24 cellular contexts compared by ENCODE assay signal in the genomic region with DNA sequence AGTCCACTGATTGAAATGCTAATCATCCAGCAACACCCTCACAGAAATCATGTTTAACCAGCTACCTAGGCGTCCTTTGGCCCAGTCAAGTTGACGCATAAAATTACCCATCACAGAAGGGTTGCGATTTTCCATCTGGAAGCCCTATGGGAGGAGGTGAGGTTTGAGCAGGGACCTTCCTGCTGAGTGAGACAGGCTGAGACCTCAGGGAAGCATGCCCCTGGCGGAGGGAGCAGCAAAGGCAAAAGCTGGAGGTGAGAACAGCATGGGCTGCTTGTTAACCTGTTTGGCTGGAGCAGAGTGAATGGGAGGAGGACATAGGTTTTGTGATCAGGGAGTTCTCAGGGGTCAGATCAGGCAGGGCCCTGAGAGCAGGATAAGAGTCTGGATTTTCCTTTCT. TPM values are rescaled to one million over a fixed set of nuclear protein-coding genes. Genes with fewer than 3 reads are reported as not detected.
A peak's percentile ranks its signal among the peaks of the same experiment; 100 is the strongest.
DNase-seq lines count a peak whose midpoint lies in the region; ATAC-seq and TF ChIP-seq lines count a peak whose summit lies in the region.
"Had no signal": no experiment of that assay in that cellular context is flagged by ENCODE, and none has a peak within 500 bp of the region (broad histone marks: within the 10 kb centered on the region; RNA-seq: fewer than 3 reads in every experiment).

No MANE protein-coding gene starts in this region.

- no peak overlapping the region for H3K4ac ChIP-seq in H9 (ENCODE audit: low read depth, low read length)

- H4K8ac ChIP-seq in H9 (replicated peaks; ENCODE audit: insufficient read length, low read depth, low read length): no peak overlapping the region

- H3K4me2 ChIP-seq in H9 (ENCODE audit: insufficient read depth, insufficient read length, low read length): no peak overlapping the region

- ATAC-seq in HG03521 (IDR thresholded peaks at IDR 0.05; ENCODE audit: unreplicated experiment) (no peak), HG03108 (IDR thresholded peaks at IDR 0.05; ENCODE audit: unreplicated experiment) (no peak)
- ATAC-seq: HCT116 had no signal

- H4K91ac ChIP-seq in H9 (ENCODE audit: insufficient read length, low read depth, low read length): no peak overlapping the region

- H3K56ac ChIP-seq in H9 (ENCODE audit: insufficient read length, low read depth, low read length): no peak overlapping the region

- no peak overlapping the region for H3K18ac ChIP-seq in H9 (ENCODE audit: insufficient read length, low read depth, low read length)

- H3K79me1 ChIP-seq in H9 (ENCODE audit: insufficient read depth, low read depth, low read length, poor library complexity, severe bottlenecking): no peaks in the 10 kb centered on the region

- H3K9me3 Mint-ChIP-seq in H9: no peaks in the 10 kb centered on the region; a peak in 1 of 5 replicates
- H3K9me3 Mint-ChIP-seq in chondrocyte (ENCODE audit: low read depth): no peaks in the 10 kb centered on the region
- H3K9me3 Mint-ChIP-seq: CD4-positive, alpha-beta memory T cell; T-helper 1 cell treated with Interleukin-12 subunit alpha and Interleukin-12 subunit beta and Interleukin-4 antibody, amounts not matched to agents 30 μg/mL and 1 μg/mL, for 36 hours had no signal

- peaks cover 6 to 8% of the 10 kb centered on the region in 2 experiments for H3K4me1 Mint-ChIP-seq in H9
- no peaks in the 10 kb centered on the region for H3K4me1 Mint-ChIP-seq in chondrocyte (ENCODE audit: low read depth)
- H3K4me1 Mint-ChIP-seq: CD4-positive, alpha-beta memory T cell had no signal

- no peak overlapping the region for H2BK20ac ChIP-seq in H9 (ENCODE audit: low read depth, low read length, poor library complexity, severe bottlenecking)

- H3K4me3 Mint-ChIP-seq in H9 (no peak overlapping the region), chondrocyte (ENCODE audit: unreplicated experiment) (no peak overlapping the region)
- H3K4me3 Mint-ChIP-seq: CD4-positive, alpha-beta memory T cell; T-helper 1 cell treated with Interleukin-12 subunit alpha and Interleukin-12 subunit beta and Interleukin-4 antibody, amounts not matched to agents 30 μg/mL and 1 μg/mL, for 36 hours had no signal

- H3K79me2 ChIP-seq in H9 (ENCODE audit: insufficient read depth, low read length): no peaks in the 10 kb centered on the region

- H3K23ac ChIP-seq in H9 (ENCODE audit: insufficient read length, low read depth, low read length): no peak overlapping the region

- H2BK12ac ChIP-seq in H9 (ENCODE audit: insufficient read length, low read depth, low read length): no peak overlapping the region

- no peaks in the 10 kb centered on the region for H3K4me1 ChIP-seq in H9 (ENCODE audit: insufficient read depth, low read length)

- H2AFZ ChIP-seq in H9 (ENCODE audit: low read length): no peak overlapping the region

- H4K20me1 ChIP-seq in H9 (ENCODE audit: control insufficient read depth, insufficient read depth, insufficient read length): no peaks in the 10 kb centered on the region

- H3K9me3 ChIP-seq in H9 (ENCODE audit: control insufficient read depth, low read depth, low read length): no peaks in the 10 kb centered on the region

- DNase-seq in ELF-1 (ENCODE audit: low read depth, low spot score) (peak; percentile 60), H9 (peak; percentile 57), chondrocyte (ENCODE audit: low spot score) (peak; percentile 37), iPS-NIHi7 (ENCODE audit: extremely low spot score) (peak; percentile 50), hepatic stellate cell (ENCODE audit: low spot score) (no peak)
- DNase-seq in NK-92 treated with Interleukin-12 subunit alpha and Interleukin-12 subunit beta, amount 100 ng/mL, for 24 hours (lab: John Stamatoyannopoulos, UW): no peak
- DNase-seq: C1 segment of cervical spinal cord; CD4-positive, alpha-beta memory T cell; COR-L47; DND-41; KG1; MM.1S; NCI-H2029; NCI-H446; NCI-H524 treated with DMSO at 0.1 percent for 48 hours; NCI-H82; SHP77 treated with DMSO at 0.1 percent for 48 hours had no signal

- no peak overlapping the region for H3K27ac ChIP-seq in H9 (ENCODE audit: insufficient read length, low read depth, low read length)
- H3K27ac ChIP-seq: SK-N-MC had no signal

- H3K27me3 ChIP-seq in H9 (ENCODE audit: insufficient read depth, low read length): no peaks in the 10 kb centered on the region

- H3K14ac ChIP-seq in H9 (ENCODE audit: insufficient read depth, low read length): no peak overlapping the region

- H2AK5ac ChIP-seq in H9 (ENCODE audit: insufficient read length, low read length): no peak overlapping the region

- H3T11ph ChIP-seq in H9 (ENCODE audit: low read length): no peak overlapping the region

- whole genome bisulfite sequencing in H9 (ENCODE audit: extremely low coverage, insufficient read length, low lambda C conversion rate): no CpG with 5 or more reads among the region's 4 CpGs

- peak overlapping the region; percentile 13 to 85 (median 65); a peak in 4 of 7 replicates for H3K27ac Mint-ChIP-seq in H9
- no peak overlapping the region for H3K27ac Mint-ChIP-seq in chondrocyte (ENCODE audit: unreplicated experiment)
- H3K27ac Mint-ChIP-seq: CD4-positive, alpha-beta memory T cell; T-helper 1 cell treated with Interleukin-12 subunit alpha and Interleukin-12 subunit beta and Interleukin-4 antibody, amounts not matched to agents 30 μg/mL and 1 μg/mL, for 36 hours had no signal

- no peaks in the 10 kb centered on the region for H3K23me2 ChIP-seq in H9 (ENCODE audit: insufficient read length, low read depth, low read length, poor library complexity, severe bottlenecking)

- no peak overlapping the region for H3K9ac ChIP-seq in H9 (ENCODE audit: extremely low read depth, insufficient read length, low read length)

- H2BK5ac ChIP-seq in H9 (ENCODE audit: insufficient read length, low read length): no peak overlapping the region

- H3K36me3 Mint-ChIP-seq in H9 (ENCODE audit: insufficient read depth in 1 of 3, low read depth in 3 of 3) (peaks cover 3 to 28% (median 12%) of the 10 kb centered on the region in 3 experiments; a peak in 6 of 7 replicates), chondrocyte (ENCODE audit: low read depth) (peaks cover 25% of the 10 kb centered on the region)

- no peak overlapping the region for H2BK15ac ChIP-seq in H9 (ENCODE audit: low read depth, low read length)

- no peak overlapping the region for H2BK120ac ChIP-seq in H9 (ENCODE audit: low read depth, low read length, poor library complexity, severe bottlenecking)

- H3K27me3 Mint-ChIP-seq in H9 (ENCODE audit: low read depth) (no peaks in the 10 kb centered on the region), chondrocyte (ENCODE audit: low read depth) (peaks cover 7% of the 10 kb centered on the region)

- TF ChIP-seq CTCF in H9 (conservative IDR thresholded peaks at IDR 0.05) (peak; percentile 55), chondrocyte (IDR thresholded peaks at IDR 0.05) (no peak)

- no peak overlapping the region for H4K5ac ChIP-seq in H9 (ENCODE audit: insufficient read length, low read depth, low read length)

RNA-seq across cellular contexts. Expression of a gene that starts 7.3 kb away (rescaled TPM):
- total RNA-seq in H9 (2021) (0.15 and 0.31 TPM in 2 replicates), chondrocyte (not detected in 3 replicates)
- total RNA-seq: A673; CD4-positive, alpha-beta memory T cell had no signal

RNA-seq across cellular contexts. Expression of a gene that starts 15.6 kb away (rescaled TPM):
- total RNA-seq in H9 (2021) (0.31 and 0.35 TPM in 2 replicates), chondrocyte (0.52 to 0.73 TPM (median 0.59 TPM) in 3 replicates)
- total RNA-seq: HT1080 had no signal

RNA-seq across cellular contexts. Expression of a gene that starts 19.7 kb away (rescaled TPM):
- total RNA-seq in H9 (2021): 17.7 and 19.0 TPM in 2 replicates
- 20.0 to 22.7 TPM (median 21.0 TPM) in 3 replicates for total RNA-seq in chondrocyte

Comparison
In these comparisons a context has a peak if more than half of its experiments do, and no peak if none do; other contexts are left out.
1. DNase-seq: peak in ELF-1 (single experiment), H9 (single experiment), chondrocyte (single experiment) and iPS-NIHi7 (single experiment); none in hepatic stellate cell (single experiment) and NK-92 treated with Interleukin-12 subunit alpha and Interleukin-12 subunit beta, amount 100 ng/mL, for 24 hours (single experiment).